ENCODE assay signal across 8 cellular contexts in genomic region chr19:56111601-56112312, GRCh38. TPM values are rescaled to one million over a fixed set of nuclear protein-coding genes. Genes with fewer than 3 reads are reported as not detected.
A peak's percentile ranks its signal among the peaks of the same experiment; 100 is the strongest.
DNase-seq lines count a peak whose midpoint lies in the region; ATAC-seq, FAIRE-seq and TF ChIP-seq lines count a peak whose summit lies in the region.

No MANE protein-coding gene starts in this region.

- TF ChIP-seq POLR2A in A549 (IDR thresholded peaks at IDR 0.05; ENCODE audit: low read length) = no peak
- peak; percentile 51 for TF ChIP-seq POLR2A in GM19193 (IDR thresholded peaks at IDR 0.05; ENCODE audit: extremely low read depth, insufficient read depth, insufficient read length)

- no peak overlapping the region for H3K4me3 ChIP-seq in A549

- TF ChIP-seq EP300 in A549 (IDR thresholded peaks at IDR 0.05) = no peak

- CTCF ChIA-PET in A549 (lab: Yijun Ruan, JAX) = interaction anchor here (0.5 to 1.1 kb wide), 3 partner anchors 16 to 596 kb away, joined by 3 read pairs; no protein-coding TSS in a partner anchor

- DNase-seq in A549 (ENCODE audit: low read depth in 1 of 2, low spot score in 1 of 2) (no peak), kidney tubule cell (ENCODE audit: low spot score) (peak; percentile 73), UCSD-AML1 (lab: John Stamatoyannopoulos, UW; ENCODE audit: unreplicated experiment) (no peak), HCEC 1CT (no peak)
- DNase-seq in activated CD8-positive, alpha-beta memory T cell treated with anti-CD3 and anti-CD28 coated beads, Interleukin-2, amount 50 U/mL, for 48 hours = peak; percentile 67
- peak; percentile 34 for DNase-seq in stimulated activated CD4-positive, alpha-beta T cell treated with anti-CD3 and anti-CD28 coated beads, Interleukin-4, amount 100 ng/mL, for 24 hours

- ATAC-seq in A549 = peak; percentile 44 to 60
- peak; percentile 58 for ATAC-seq in HG03521 (IDR thresholded peaks at IDR 0.05; ENCODE audit: unreplicated experiment)

- TF ChIP-seq CTCF in A549 (IDR thresholded peaks at IDR 0.05) = no peak

- POLR2A ChIA-PET in A549 (lab: Yijun Ruan, JAX) = interaction anchor here (0.5 to 2.5 kb wide), 2 partner anchors 9 to 141 kb away, joined by 4 to 11 read pairs; partner anchors contain the start of gene ZNF787

- 76% methylated on average over 24 of the region's 24 CpGs for WGBS in A549 (ENCODE audit: missing lambda C conversion rate)

- H3K4me1 ChIP-seq in A549 = peaks cover 18% of the 10 kb centered on the region; the same call in 2 of the 3 replicates

- no peaks in the 10 kb centered on the region for H3K9me3 ChIP-seq in A549

- TF ChIP-seq RAD21 in A549 (conservative IDR thresholded peaks at IDR 0.05 in 1 of 2, IDR thresholded peaks at IDR 0.05 in 1 of 2) = no peak

- 0 out of 3 replicates have a peak overlapping the region, but pooled peaks have one; percentile 15 for H3K4me2 ChIP-seq in A549

- H3K27ac ChIP-seq in A549 = no peak overlapping the region

- FAIRE-seq in A549 (lab: Jason Lieb, UNC) = no peak

TF ChIP-seq in A549, 52 proteins besides CTCF, POLR2A, EP300 and RAD21:
- TF ChIP-seq NPAS2 (CRISPR knock-in tag; IDR thresholded peaks at IDR 0.05; ENCODE audit: borderline replicate concordance) (no peak), ZSCAN20 (CRISPR knock-in tag; IDR thresholded peaks at IDR 0.05) (no peak), JUNB (IDR thresholded peaks at IDR 0.05) (no peak), ZFP36 (IDR thresholded peaks at IDR 0.05; ENCODE audit: borderline replicate concordance, partially characterized antibody) (no peak), CHD2 (IDR thresholded peaks at IDR 0.05; ENCODE audit: low read length, partially characterized antibody) (no peak), HDAC2 (IDR thresholded peaks at IDR 0.05) (no peak), RFX5 (IDR thresholded peaks at IDR 0.05) (no peak), KDM5A (IDR thresholded peaks at IDR 0.05) (no peak)
- TF ChIP-seq, protein P1, sequence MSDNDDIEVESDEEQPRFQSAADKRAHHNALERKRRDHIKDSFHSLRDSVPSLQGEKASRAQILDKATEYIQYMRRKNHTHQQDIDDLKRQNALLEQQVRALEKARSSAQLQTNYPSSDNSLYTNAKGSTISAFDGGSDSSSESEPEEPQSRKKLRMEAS (IDR thresholded peaks at IDR 0.05) = no peak
- TF ChIP-seq, protein P2, sequence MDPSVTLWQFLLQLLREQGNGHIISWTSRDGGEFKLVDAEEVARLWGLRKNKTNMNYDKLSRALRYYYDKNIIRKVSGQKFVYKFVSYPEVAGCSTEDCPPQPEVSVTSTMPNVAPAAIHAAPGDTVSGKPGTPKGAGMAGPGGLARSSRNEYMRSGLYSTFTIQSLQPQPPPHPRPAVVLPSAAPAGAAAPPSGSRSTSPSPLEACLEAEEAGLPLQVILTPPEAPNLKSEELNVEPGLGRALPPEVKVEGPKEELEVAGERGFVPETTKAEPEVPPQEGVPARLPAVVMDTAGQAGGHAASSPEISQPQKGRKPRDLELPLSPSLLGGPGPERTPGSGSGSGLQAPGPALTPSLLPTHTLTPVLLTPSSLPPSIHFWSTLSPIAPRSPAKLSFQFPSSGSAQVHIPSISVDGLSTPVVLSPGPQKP (IDR thresholded peaks at IDR 0.05; ENCODE audit: low read depth, low read length) = no peak

RNA-seq across cellular contexts. Expression of gene ZNF787, which starts 9.3 kb away (rescaled TPM):
- polyA plus RNA-seq in A549 (2011; rRNA removed) (10.7 and 12.5 TPM in 2 replicates), A549 (2017; fragmentation: RNase III; extraction: RNeasy Plus Mini Kit Qiagen cat#74134 plus additional on column Dnase treatment) (35.1 to 39.3 TPM (median 36.7 TPM) in 3 replicates)
- polyA plus RNA-seq in A549 (2012; cell fraction: cytosol; rRNA removed) = 30.2 and 54.5 TPM in 2 replicates
- 44.0 and 78.8 TPM in 2 replicates for polyA plus RNA-seq in A549 (2012; cell fraction: nucleus; rRNA removed)
- polyA minus RNA-seq in A549 (2011; rRNA and poly(A)+ RNA removed) = 7.8 and 9.9 TPM in 2 replicates

RNA-seq across cellular contexts. Expression of gene ZNF444, which starts 29.3 kb away (rescaled TPM):
- polyA plus RNA-seq in A549 (2011; rRNA removed) (10.5 and 16.5 TPM in 2 replicates), A549 (2017; fragmentation: RNase III; extraction: RNeasy Plus Mini Kit Qiagen cat#74134 plus additional on column Dnase treatment) (23.1 to 26.2 TPM (median 25.5 TPM) in 3 replicates)
- polyA plus RNA-seq in A549 (2012; cell fraction: cytosol; rRNA removed) = 25.2 and 37.2 TPM in 2 replicates
- polyA plus RNA-seq in A549 (2012; cell fraction: nucleus; rRNA removed) = 65.0 and 72.7 TPM in 2 replicates
- polyA minus RNA-seq in A549 (2011; rRNA and poly(A)+ RNA removed) = 15.4 and 15.6 TPM in 2 replicates

Comparison
In these comparisons a context has a peak if more than half of its experiments do, and no peak if none do; other contexts are left out.
1. DNase-seq: peak in activated CD8-positive, alpha-beta memory T cell treated with anti-CD3 and anti-CD28 coated beads, Interleukin-2, amount 50 U/mL, for 48 hours (single experiment), kidney tubule cell (single experiment) and stimulated activated CD4-positive, alpha-beta T cell treated with anti-CD3 and anti-CD28 coated beads, Interleukin-4, amount 100 ng/mL, for 24 hours (single experiment); none in A549 (0 of 2), UCSD-AML1 (single experiment) and HCEC 1CT (single experiment).